In genomic region chr2:236215761-236216333, GRCh38 we compare ENCODE assay signal across 18 cellular contexts. TPM values are rescaled to one million over a fixed set of nuclear protein-coding genes. Genes with fewer than 3 reads are reported as not detected.
DNase-seq lines count a peak whose midpoint lies in the region; ATAC-seq and TF ChIP-seq lines count a peak whose summit lies in the region.
"Had no signal": no experiment of that assay in that cellular context is flagged by ENCODE, and none has a peak within 500 bp of the region (broad histone marks: within the 10 kb centered on the region; RNA-seq: fewer than 3 reads in every experiment).

No MANE protein-coding gene starts in this region.

- intact Hi-C loops in esophagus muscularis mucosa (cut with DNase I), result no loop called here
- intact Hi-C loops in prostate gland (cut with DNase I), result no loop called here

- H3K36me3 ChIP-seq in esophagus muscularis mucosa (no peaks in the 10 kb centered on the region), prostate gland (no peaks in the 10 kb centered on the region)

- H3K27me3 ChIP-seq in esophagus muscularis mucosa, result peaks cover 0 to 63% (median 4%) of the 10 kb centered on the region in 4 donors
- peaks cover 5% of the 10 kb centered on the region for H3K27me3 ChIP-seq in prostate gland (replicated peaks; ENCODE audit: insufficient read depth)

- DNase-seq in NCI-H2196 (lab: John Stamatoyannopoulos, UW; ENCODE audit: unreplicated experiment) (peak; percentile 26), NCI-H2196 treated with DMSO at 0.1 percent for 48 hours (lab: John Stamatoyannopoulos, UW; ENCODE audit: unreplicated experiment) (no peak), NCI-H510A (lab: John Stamatoyannopoulos, UW) (peak; percentile 84), esophagus muscularis mucosa (ENCODE audit: extremely low spot score) (peak; percentile 70), GM13977 (ENCODE audit: low spot score) (no peak), prostate gland (ENCODE audit: low spot score) (no peak), caudate nucleus (lab: John Stamatoyannopoulos, UW) (no peak)
- DNase-seq: 8988T; AML-193; C1 segment of cervical spinal cord; CD4-positive, alpha-beta T cell; DMS 273 treated with DMSO at 0.1 percent for 48 hours; GOT3; HCEC 1CT; HFFc6 had no signal

- H3K27ac ChIP-seq in esophagus muscularis mucosa (replicated peaks in 1 of 4) (no peak overlapping the region), prostate gland (no peak overlapping the region), caudate nucleus (ENCODE audit: low read depth, low read length) (no peak overlapping the region)
- H3K27ac ChIP-seq: HL-60 had no signal

- no peak for TF ChIP-seq CTCF in esophagus muscularis mucosa (IDR thresholded peaks at IDR 0.05)
- no peak for TF ChIP-seq CTCF in GM13977 (IDR thresholded peaks at IDR 0.05; ENCODE audit: extremely low read depth, insufficient read depth, missing control alignments)
- no peak for TF ChIP-seq CTCF in prostate gland (IDR thresholded peaks at IDR 0.05)

- TF ChIP-seq POLR2A in esophagus muscularis mucosa (IDR thresholded peaks at IDR 0.05; ENCODE audit: low read depth), result no peak
- no peak for TF ChIP-seq POLR2A in prostate gland (IDR thresholded peaks at IDR 0.05)

- H3K4me3 ChIP-seq in esophagus muscularis mucosa (no peak overlapping the region), prostate gland (no peak overlapping the region)

- no peak for ATAC-seq in esophagus mucosa

- WGBS in esophagus muscularis mucosa, result 95% methylated on average over 12 of the region's 12 CpGs
- WGBS in prostate gland, result 95% methylated on average over 12 of the region's 12 CpGs

- H3K9me3 ChIP-seq in esophagus muscularis mucosa, result no peaks in the 10 kb centered on the region
- no peaks in the 10 kb centered on the region for H3K9me3 ChIP-seq in prostate gland

- H3K4me1 ChIP-seq in esophagus muscularis mucosa, result peaks cover 0 to 4% (median 0%) of the 10 kb centered on the region in 4 donors
- H3K4me1 ChIP-seq in prostate gland (replicated peaks), result no peaks in the 10 kb centered on the region

- in situ Hi-C loops in GM13977 (cut with MboI; ENCODE audit: low pct_unique_long_range_greater_than_20kb, low sequenced_read_pairs, unreplicated experiment), result no loop called here

- no peak for TF ChIP-seq EP300 in esophagus muscularis mucosa (IDR thresholded peaks at IDR 0.05)

RNA-seq across cellular contexts. Expression of gene GBX2, which starts 47.7 kb away (rescaled TPM):
- total RNA-seq in esophagus muscularis mucosa (not detected), prostate gland (under 1 TPM in 1 of 2 donors, not detected in 1; 0.23 TPM), esophagus mucosa (not detected)
- total RNA-seq: CD4-positive, alpha-beta T cell; HFFc6 had no signal

RNA-seq across cellular contexts. Expression of gene ASB18, which starts 48.4 kb away (rescaled TPM):
- total RNA-seq in esophagus muscularis mucosa, result not detected
- not detected for total RNA-seq in prostate gland
- total RNA-seq in esophagus mucosa, result not detected
- total RNA-seq: Calu3; CD4-positive, alpha-beta T cell; HFFc6 had no signal

Comparison
In these comparisons a context has a peak if more than half of its experiments do, and no peak if none do; other contexts are left out.
1. DNase-seq: peak in NCI-H2196 (single experiment), NCI-H510A (single experiment) and esophagus muscularis mucosa (single experiment); none in NCI-H2196 treated with DMSO at 0.1 percent for 48 hours (single experiment), GM13977 (single experiment), prostate gland (single experiment) and caudate nucleus (0 of 61).